34 cellular contexts compared by ENCODE assay signal in the genomic region with DNA sequence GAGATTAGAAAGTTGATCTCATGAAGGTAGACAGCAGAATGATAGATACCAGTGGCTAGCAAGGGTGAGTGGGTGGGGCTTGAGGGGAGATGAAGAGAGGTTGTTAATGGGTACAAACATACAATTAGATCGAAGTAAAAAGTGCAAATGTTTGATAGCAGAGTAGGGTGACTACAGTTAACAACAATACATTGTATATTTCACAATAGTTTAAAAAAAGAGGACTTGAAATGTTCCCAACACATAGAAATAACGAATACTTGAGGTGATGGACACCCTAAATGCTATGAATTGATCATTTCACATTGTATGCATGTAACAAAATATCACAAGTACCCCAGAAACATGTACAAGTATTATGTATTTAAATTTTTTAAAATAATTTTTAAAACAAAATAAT.
"Had no signal": no experiment of that assay in that cellular context is flagged by ENCODE, and none has a peak within 500 bp of the region (broad histone marks: within the 10 kb centered on the region; RNA-seq: fewer than 3 reads in every experiment).

No MANE protein-coding gene starts in this region.

- H3K4me2 ChIP-seq: KMS-11, SK-N-SH had no signal

- H3K27ac Mint-ChIP-seq: activated CD4-positive, alpha-beta memory T cell treated with anti-CD3 and anti-CD28 coated beads for 36 hours; activated CD4-positive, alpha-beta T cell treated with anti-CD3 and anti-CD28 coated beads for 36 hours; activated CD4-positive, alpha-beta T cell treated with anti-CD3 and anti-CD28 coated beads, Interleukin-2, amount 10 ng/mL, durations not matched to agents 7 days and 5 days; activated CD8-positive, alpha-beta memory T cell treated with anti-CD3 and anti-CD28 coated beads, Interleukin-2, amount 10 ng/mL, durations not matched to agents 7 days and 5 days; activated naive CD4-positive, alpha-beta T cell treated with anti-CD3 and anti-CD28 coated beads, Interleukin-2, amount 10 ng/mL, durations not matched to agents 7 days and 5 days; activated naive CD8-positive, alpha-beta T cell; activated naive CD8-positive, alpha-beta T cell treated with anti-CD3 and anti-CD28 coated beads, Interleukin-2, amount 50 U/mL, for 24 hours; brain; WTC11 had no signal

- H3K4me3 Mint-ChIP-seq: activated CD4-positive, alpha-beta memory T cell treated with anti-CD3 and anti-CD28 coated beads for 36 hours; activated CD4-positive, alpha-beta T cell treated with anti-CD3 and anti-CD28 coated beads for 36 hours; activated CD4-positive, alpha-beta T cell treated with anti-CD3 and anti-CD28 coated beads, Interleukin-2, amount 10 ng/mL, durations not matched to agents 7 days and 5 days; activated CD8-positive, alpha-beta memory T cell treated with anti-CD3 and anti-CD28 coated beads, Interleukin-2, amount 10 ng/mL, durations not matched to agents 7 days and 5 days; activated naive CD4-positive, alpha-beta T cell treated with anti-CD3 and anti-CD28 coated beads, Interleukin-2, amount 10 ng/mL, durations not matched to agents 7 days and 5 days; activated naive CD8-positive, alpha-beta T cell; activated naive CD8-positive, alpha-beta T cell treated with anti-CD3 and anti-CD28 coated beads, Interleukin-2, amount 50 U/mL, for 24 hours; brain; WTC11 had no signal

- H3K9me3 ChIP-seq: SJSA1 had no signal

- DNase-seq: activated CD4-positive, alpha-beta memory T cell treated with anti-CD3 and anti-CD28 coated beads for 36 hours; activated CD4-positive, alpha-beta T cell treated with anti-CD3 and anti-CD28 coated beads for 36 hours; activated CD4-positive, alpha-beta T cell treated with anti-CD3 and anti-CD28 coated beads, Interleukin-2, amount 10 ng/mL, durations not matched to agents 7 days and 5 days; activated CD8-positive, alpha-beta memory T cell treated with anti-CD3 and anti-CD28 coated beads for 24 hours; activated CD8-positive, alpha-beta memory T cell treated with anti-CD3 and anti-CD28 coated beads, Interleukin-2, amount 10 ng/mL, durations not matched to agents 7 days and 5 days; activated CD8-positive, alpha-beta memory T cell treated with anti-CD3 and anti-CD28 coated beads, Interleukin-2, amount 50 U/mL, for 48 hours; activated effector memory CD4-positive, alpha-beta T cell treated with Interleukin-2 at 50 U/mL for 16 hours; activated naive CD4-positive, alpha-beta T cell treated with anti-CD3 and anti-CD28 coated beads, Interleukin-2, amount 10 ng/mL, durations not matched to agents 7 days and 5 days; activated naive CD8-positive, alpha-beta T cell treated with anti-CD3 and anti-CD28 coated beads, Interleukin-2, amount 50 U/mL, for 24 hours; activated T-cell treated with anti-CD3 and anti-CD28 coated beads, Interleukin-2, amount 50 U/mL, for 48 hours; anterior cingulate cortex; caudate nucleus; MM.1S; MV-4-11; NCI-H1092; NCI-H1417; NCI-H146; NCI-H187; NCI-H2029 treated with DMSO at 0.1 percent for 48 hours; NCI-H2107; NCI-H2171; NCI-H510A; RPMI8226; SHP77 treated with DMSO at 0.1 percent for 48 hours; SK-N-SH had no signal

- H3K4me1 Mint-ChIP-seq: brain had no signal

- H3K27me3 Mint-ChIP-seq: activated CD4-positive, alpha-beta memory T cell treated with anti-CD3 and anti-CD28 coated beads for 36 hours; activated CD4-positive, alpha-beta T cell treated with anti-CD3 and anti-CD28 coated beads for 36 hours; activated CD4-positive, alpha-beta T cell treated with anti-CD3 and anti-CD28 coated beads, Interleukin-2, amount 10 ng/mL, durations not matched to agents 7 days and 5 days; activated CD8-positive, alpha-beta memory T cell treated with anti-CD3 and anti-CD28 coated beads, Interleukin-2, amount 10 ng/mL, durations not matched to agents 7 days and 5 days; activated naive CD4-positive, alpha-beta T cell treated with anti-CD3 and anti-CD28 coated beads, Interleukin-2, amount 10 ng/mL, durations not matched to agents 7 days and 5 days; activated naive CD8-positive, alpha-beta T cell; activated naive CD8-positive, alpha-beta T cell treated with anti-CD3 and anti-CD28 coated beads, Interleukin-2, amount 50 U/mL, for 24 hours had no signal

- FAIRE-seq: bronchial epithelial cell, TTC549 had no signal

- H3K4me3 ChIP-seq: SJSA1 had no signal

- ATAC-seq: activated CD4-positive, alpha-beta T cell treated with anti-CD3 and anti-CD28 coated beads for 36 hours; activated CD4-positive, CD25-positive, alpha-beta regulatory T cell treated with anti-CD3 and anti-CD28 coated beads, Interleukin-2, amount 50 U/mL, for 24 hours; activated CD8-positive, alpha-beta memory T cell treated with anti-CD3 and anti-CD28 coated beads, Interleukin-2, amount 10 ng/mL, durations not matched to agents 7 days and 5 days; activated naive CD8-positive, alpha-beta T cell treated with anti-CD3 and anti-CD28 coated beads, Interleukin-2, amount 50 U/mL, for 24 hours; Panc1; WTC11 had no signal

- H3K27ac ChIP-seq: KMS-11, SJSA1 had no signal
